Comparison of ENCODE assay signal across 16 cellular contexts in the genomic region with DNA sequence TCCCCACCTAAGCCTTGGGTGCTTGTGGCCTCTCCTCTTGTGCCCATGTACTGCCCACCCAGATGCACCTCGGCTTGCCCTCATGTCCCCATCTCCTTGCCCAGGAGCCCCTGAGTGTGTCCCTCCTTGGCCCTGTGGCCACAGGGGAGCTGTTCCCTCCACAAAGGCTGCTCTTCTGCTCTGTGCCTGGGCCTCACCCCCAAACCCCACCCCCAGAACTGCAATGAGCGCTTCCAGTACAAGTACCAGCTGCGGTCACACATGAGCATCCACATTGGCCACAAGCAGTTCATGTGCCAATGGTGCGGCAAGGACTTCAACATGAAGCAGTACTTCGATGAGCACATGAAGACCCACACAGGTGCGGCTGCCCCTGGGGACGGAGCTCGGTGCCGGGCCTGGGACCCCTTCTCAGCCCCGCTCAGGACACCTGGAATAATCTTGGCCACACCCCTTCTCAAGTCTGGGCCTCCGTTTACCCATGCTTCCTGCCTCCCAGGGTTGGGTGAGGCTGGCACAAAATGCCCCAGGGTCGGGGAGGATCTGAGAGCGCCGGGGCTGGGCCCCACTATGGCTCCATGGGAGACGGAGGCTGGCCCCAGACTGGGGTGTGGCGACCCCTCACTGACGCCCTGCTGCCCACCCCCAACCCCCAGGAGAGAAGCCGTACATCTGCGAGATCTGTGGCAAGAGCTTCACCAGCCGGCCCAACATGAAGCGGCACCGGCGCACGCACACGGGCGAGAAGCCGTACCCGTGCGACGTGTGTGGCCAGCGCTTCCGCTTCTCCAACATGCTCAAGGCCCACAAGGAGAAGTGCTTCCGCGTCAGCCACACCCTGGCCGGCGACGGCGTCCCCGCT. TPM values are rescaled to one million over a fixed set of nuclear protein-coding genes. Genes with fewer than 3 reads are reported as not detected.
DNase-seq lines count a peak whose midpoint lies in the region; ATAC-seq and TF ChIP-seq lines count a peak whose summit lies in the region.
"Had no signal": no experiment of that assay in that cellular context is flagged by ENCODE, and none has a peak within 500 bp of the region (broad histone marks: within the 10 kb centered on the region; RNA-seq: fewer than 3 reads in every experiment).

No MANE protein-coding gene starts in this region.

- H3K9me3 ChIP-seq in endodermal cell (ENCODE audit: control insufficient read depth, low read length): no peaks in the 10 kb centered on the region
- no peaks in the 10 kb centered on the region for H3K9me3 ChIP-seq in thyroid gland
- H3K9me3 ChIP-seq: gastroesophageal sphincter, neutrophil, tibial artery had no signal

- H3K27ac Mint-ChIP-seq in endodermal cell: no peak overlapping the region

- H3K36me3 ChIP-seq in endodermal cell (ENCODE audit: control insufficient read depth, insufficient read depth, low read length): no peaks in the 10 kb centered on the region
- peaks cover 0 to under 1% of the 10 kb centered on the region in 2 donors for H3K36me3 ChIP-seq in thyroid gland

- H3K27ac ChIP-seq in endodermal cell (ENCODE audit: low read depth, low read length): no peak overlapping the region
- no peak overlapping the region for H3K27ac ChIP-seq in thyroid gland
- H3K27ac ChIP-seq: gastroesophageal sphincter, GM23248, neutrophil had no signal

- TF ChIP-seq POLR2A in thyroid gland (IDR thresholded peaks at IDR 0.05): no peak

- no peaks in the 10 kb centered on the region for H3K9me3 Mint-ChIP-seq in endodermal cell

- peaks cover 3% of the 10 kb centered on the region for H3K27me3 Mint-ChIP-seq in endodermal cell (ENCODE audit: insufficient read depth)

- H3K27me3 ChIP-seq in endodermal cell (ENCODE audit: control insufficient read depth, insufficient read depth, low read length, poor library complexity, severe bottlenecking): no peaks in the 10 kb centered on the region
- no peaks in the 10 kb centered on the region for H3K27me3 ChIP-seq in thyroid gland
- H3K27me3 ChIP-seq: gastroesophageal sphincter, neutrophil, tibial artery had no signal

- no peaks in the 10 kb centered on the region for H3K36me3 Mint-ChIP-seq in endodermal cell (ENCODE audit: low read depth)

- ATAC-seq in HG02678 (IDR thresholded peaks at IDR 0.05; ENCODE audit: unreplicated experiment): peak; percentile 63
- no peak for ATAC-seq in esophagus mucosa
- ATAC-seq: gastroesophageal sphincter had no signal

- H3K4me3 ChIP-seq in endodermal cell (ENCODE audit: low read length) (no peak overlapping the region), thyroid gland (replicated peaks in 1 of 3) (no peak overlapping the region)
- H3K4me3 ChIP-seq: gastroesophageal sphincter, GM23248, tibial artery had no signal

- H3K4me3 Mint-ChIP-seq in endodermal cell: no peak overlapping the region

- H3K4me1 ChIP-seq in endodermal cell (ENCODE audit: control insufficient read depth, insufficient read depth, low read length): no peaks in the 10 kb centered on the region
- no peaks in the 10 kb centered on the region for H3K4me1 ChIP-seq in thyroid gland

- H3K4me1 Mint-ChIP-seq in endodermal cell: peaks cover 9% of the 10 kb centered on the region

- DNase-seq in activated CD8-positive, alpha-beta memory T cell treated with anti-CD3 and anti-CD28 coated beads, Interleukin-2, amount 50 U/mL, for 48 hours: peak; percentile 40
- DNase-seq in activated CD8-positive, alpha-beta memory T cell treated with anti-CD3 and anti-CD28 coated beads for 24 hours: no peak
- peak; percentile 32 for DNase-seq in endodermal cell
- DNase-seq in thyroid gland: peak; percentile 39 to 55
- DNase-seq in medulla oblongata (ENCODE audit: extremely low spot score): no peak
- no peak for DNase-seq in kidney glomerular epithelial cell (lab: John Stamatoyannopoulos, UW)
- DNase-seq: GM23248; NCI-H146; stimulated activated CD4-positive, alpha-beta T cell treated with anti-CD3 and anti-CD28 coated beads, Interleukin-4, amount 100 ng/mL, for 24 hours had no signal

- intact Hi-C loops in thyroid gland (cut with DNase I): no loop called here

- H3K9ac ChIP-seq in endodermal cell (ENCODE audit: extremely low read depth, low read length, poor library complexity, severe bottlenecking): no peak overlapping the region
- H3K9ac ChIP-seq: GM23248 had no signal

- TF ChIP-seq CTCF in endodermal cell (conservative IDR thresholded peaks at IDR 0.05): no peak
- TF ChIP-seq CTCF in thyroid gland (IDR thresholded peaks at IDR 0.05): no peak

- WGBS in endodermal cell (ENCODE audit: insufficient coverage in 1 of 2, insufficient read length in 1 of 2), 2 experiments: 94 to 98% methylated on average over 25 to 39 of the region's 39 CpGs
- WGBS in thyroid gland, 2 donors: 86 to 90% methylated on average over 21 to 27 of the region's 39 CpGs

RNA-seq across cellular contexts. Expression of a gene that starts 10.3 kb away (rescaled TPM):
- total RNA-seq in endodermal cell: 1 to 10 TPM; 4.6 to 7.2 TPM
- 7.1 TPM for polyA plus RNA-seq in endodermal cell (2013, experiment 1 of 2)
- polyA plus RNA-seq in endodermal cell (2013, experiment 2 of 2): 6.2 TPM
- total RNA-seq in thyroid gland: 10 to 100 TPM; 33.3 to 44.4 (median 42.0) TPM
- total RNA-seq in esophagus mucosa: 3.7 TPM

RNA-seq across cellular contexts. Expression of a gene that starts 21.5 kb away (rescaled TPM):
- not detected for total RNA-seq in endodermal cell
- polyA plus RNA-seq in endodermal cell (2013, experiment 1 of 2): 0.21 TPM
- polyA plus RNA-seq in endodermal cell (2013, experiment 2 of 2): 0.21 TPM
- total RNA-seq in thyroid gland: not detected
- not detected for total RNA-seq in esophagus mucosa
- total RNA-seq: A673, gastroesophageal sphincter, GM23248, mesenteric fat pad had no signal
- polyA plus RNA-seq: GM23248 had no signal

RNA-seq across cellular contexts. Expression of a gene that starts 38.8 kb away (rescaled TPM):
- total RNA-seq in endodermal cell: not detected
- not detected for polyA plus RNA-seq in endodermal cell (2013, experiment 1 of 2)
- polyA plus RNA-seq in endodermal cell (2013, experiment 2 of 2): not detected
- total RNA-seq in thyroid gland: 10 to 100 TPM; 15.7 to 64.1 (median 32.4) TPM
- total RNA-seq in esophagus mucosa: not detected
- total RNA-seq: A673, GM23248 had no signal
- polyA plus RNA-seq: GM23248 had no signal

Comparison
In these comparisons a context has a peak if more than half of its experiments do, and no peak if none do; other contexts are left out.
1. DNase-seq: peak in activated CD8-positive, alpha-beta memory T cell treated with anti-CD3 and anti-CD28 coated beads, Interleukin-2, amount 50 U/mL, for 48 hours (single experiment), endodermal cell (single experiment) and thyroid gland (2 of 2); none in activated CD8-positive, alpha-beta memory T cell treated with anti-CD3 and anti-CD28 coated beads for 24 hours (single experiment), medulla oblongata (single experiment) and kidney glomerular epithelial cell (single experiment).
2. RNA of a gene that starts 38.8 kb away (total RNA-seq): 15.7 to 64.1 TPM in thyroid gland; not detected in endodermal cell and not detected in esophagus mucosa (single experiment); every median in the first group is over 10 times any median in the second.